ENCODE assay signal across 10 cellular contexts in genomic region chr19:18420931-18421330, GRCh38. TPM values are rescaled to one million over a fixed set of nuclear protein-coding genes. Genes with fewer than 3 reads are reported as not detected.
A peak's percentile ranks its signal among the peaks of the same experiment; 100 is the strongest.
DNase-seq lines count a peak whose midpoint lies in the region; ATAC-seq and TF ChIP-seq lines count a peak whose summit lies in the region.
"Had no signal": no experiment of that assay in that cellular context is flagged by ENCODE, and none has a peak within 500 bp of the region (broad histone marks: within the 10 kb centered on the region; RNA-seq: fewer than 3 reads in every experiment).

No MANE protein-coding gene starts in this region.

- intact Hi-C loops in heart left ventricle (cut with DNase I) = no loop called here
- intact Hi-C loops in Right ventricle myocardium superior (cut with DNase I) = no loop called here
- intact Hi-C loops in upper lobe of right lung (cut with DNase I) = no loop called here

- H3K9ac ChIP-seq in adipocyte (ENCODE audit: low read length) = peak overlapping the region; percentile 85

- H3K27me3 ChIP-seq in heart left ventricle (peaks cover 0 to 22% (median 0%) of the 10 kb centered on the region in 9 donors), adipocyte (replicated peaks; ENCODE audit: control insufficient read depth, insufficient read depth, low read length) (no peaks in the 10 kb centered on the region), upper lobe of right lung (no peaks in the 10 kb centered on the region)

- H3K4me3 ChIP-seq in heart left ventricle (peak overlapping the region in 9 of 12 donors; percentile 69 to 92 (median 81)), adipocyte (ENCODE audit: low read length) (peak overlapping the region; percentile 81), mesodermal cell (ENCODE audit: extremely low read depth, insufficient read depth, low read length, poor library complexity, severe bottlenecking) (peak overlapping the region; percentile 66), upper lobe of right lung (peak overlapping the region; percentile 72)

- H3K36me3 ChIP-seq in heart left ventricle (no peaks in the 10 kb centered on the region), adipocyte (ENCODE audit: control insufficient read depth, insufficient read depth, low read length, severe bottlenecking) (no peaks in the 10 kb centered on the region), mesodermal cell (ENCODE audit: control insufficient read depth, insufficient read depth, low read length) (peaks cover 5% of the 10 kb centered on the region), upper lobe of right lung (no peaks in the 10 kb centered on the region)

- DNase-seq in heart left ventricle = peak in 1 of 5 donors; percentile 24
- no peak for DNase-seq in Right ventricle myocardium superior
- DNase-seq in adipocyte (ENCODE audit: low read depth) = no peak
- DNase-seq in upper lobe of right lung = no peak
- no peak for DNase-seq in NCI-H2029 treated with DMSO at 0.1 percent for 48 hours (lab: John Stamatoyannopoulos, UW)
- no peak for DNase-seq in kidney tubule cell (ENCODE audit: low spot score)
- DNase-seq in KG1 (lab: John Stamatoyannopoulos, UW) = no peak
- DNase-seq: SW 1271 had no signal

- H3K4me1 ChIP-seq in heart left ventricle (peaks cover 10 to 92% (median 66%) of the 10 kb centered on the region in 12 donors), adipocyte (ENCODE audit: control insufficient read depth, insufficient read depth, low read length) (peaks cover 40% of the 10 kb centered on the region), mesodermal cell (ENCODE audit: control insufficient read depth, insufficient read depth, low read length, poor library complexity, severe bottlenecking) (peaks cover 36% of the 10 kb centered on the region), upper lobe of right lung (peaks cover 48% of the 10 kb centered on the region)

- ATAC-seq in heart left ventricle (no peak), Right ventricle myocardium superior (ENCODE audit: poor library complexity) (no peak), upper lobe of right lung (no peak)

- TF ChIP-seq POLR2A in heart left ventricle (IDR thresholded peaks at IDR 0.05) = no peak

- no peak for TF ChIP-seq CTCF in heart left ventricle (IDR thresholded peaks at IDR 0.05)
- TF ChIP-seq CTCF in upper lobe of right lung (IDR thresholded peaks at IDR 0.05) = no peak

- WGBS in heart left ventricle, 4 donors = 35 to 66% (median 54%) methylated on average over 2 of the region's 2 CpGs
- WGBS in mesodermal cell (ENCODE audit: insufficient coverage in 2 of 2), 2 experiments = 76 to 78% methylated on average over 1 to 2 of the region's 2 CpGs

- H3K9me3 ChIP-seq in heart left ventricle (no peaks in the 10 kb centered on the region), adipocyte (ENCODE audit: control insufficient read depth, low read length) (no peaks in the 10 kb centered on the region), mesodermal cell (ENCODE audit: control insufficient read depth, low read length) (no peaks in the 10 kb centered on the region), upper lobe of right lung (no peaks in the 10 kb centered on the region)

- peak overlapping the region in 8 of 12 donors; percentile 94 to 100 (median 98) for H3K27ac ChIP-seq in heart left ventricle
- H3K27ac ChIP-seq in mesodermal cell (ENCODE audit: low read depth, low read length, severe bottlenecking) = no peak overlapping the region
- H3K27ac ChIP-seq in upper lobe of right lung = no peak overlapping the region

RNA-seq across cellular contexts. Expression of gene SSBP4, which starts 1.7 kb away (rescaled TPM):
- 10 to 100 TPM; 23.5 to 89.8 (median 29.4) TPM for total RNA-seq in heart left ventricle
- polyA plus RNA-seq in heart left ventricle = 10 to 100 TPM; 29.1 to 37.3 TPM
- total RNA-seq in Right ventricle myocardium superior = 30.4 TPM
- polyA plus RNA-seq in mesodermal cell (2013, experiment 1 of 2) = 89.4 TPM
- polyA plus RNA-seq in mesodermal cell (2013, experiment 2 of 2) = 70.1 TPM
- 57.3 TPM for total RNA-seq in upper lobe of right lung

RNA-seq across cellular contexts. Expression of gene ISYNA1, which starts 17.0 kb away (rescaled TPM):
- total RNA-seq in heart left ventricle (10 to 100 TPM; 17.6 to 60.6 (median 24.0) TPM), Right ventricle myocardium superior (26.0 TPM), upper lobe of right lung (34.6 TPM)
- 10 to 100 TPM; 14.0 to 52.6 TPM for polyA plus RNA-seq in heart left ventricle
- 302 TPM for polyA plus RNA-seq in mesodermal cell (2013, experiment 1 of 2)
- 255 TPM for polyA plus RNA-seq in mesodermal cell (2013, experiment 2 of 2)

RNA-seq across cellular contexts. Expression of gene LRRC25, which starts 23.5 kb away (rescaled TPM):
- 10 to 100 TPM in 2 of 9 donors, 1 to 10 TPM in 6, under 1 TPM in 1; 0.83 to 33.0 (median 3.1) TPM for total RNA-seq in heart left ventricle
- 1 to 10 TPM in 1 of 2 donors, under 1 TPM in 1; 0.88 to 2.8 TPM for polyA plus RNA-seq in heart left ventricle
- 3.6 TPM for total RNA-seq in Right ventricle myocardium superior
- not detected for polyA plus RNA-seq in mesodermal cell (2013, experiment 1 of 2)
- polyA plus RNA-seq in mesodermal cell (2013, experiment 2 of 2) = not detected
- 22.7 TPM for total RNA-seq in upper lobe of right lung

RNA-seq across cellular contexts. Expression of gene GDF15, which starts 35.0 kb away (rescaled TPM):
- total RNA-seq in heart left ventricle (1 to 10 TPM in 4 of 9 donors, under 1 TPM in 5; 0.69 to 5.7 (median 0.99) TPM), Right ventricle myocardium superior (0.54 TPM), upper lobe of right lung (105 TPM)
- polyA plus RNA-seq in heart left ventricle = under 1 TPM; 0.33 to 0.50 TPM
- 38.5 TPM for polyA plus RNA-seq in mesodermal cell (2013, experiment 1 of 2)
- 29.4 TPM for polyA plus RNA-seq in mesodermal cell (2013, experiment 2 of 2)
- total RNA-seq: mononuclear cell had no signal

Comparison
In these comparisons a context has a peak if more than half of its experiments do, and no peak if none do; other contexts are left out.
1. H3K27ac ChIP-seq: peak in heart left ventricle (8 of 12); none in mesodermal cell (single experiment) and upper lobe of right lung (single experiment).
2. Peak in every context shown above with its lines, with median percentiles within 50 percentile points of each other: H3K4me3 ChIP-seq.